Comparison of ENCODE assay signal across 21 cellular contexts in the genomic region with DNA sequence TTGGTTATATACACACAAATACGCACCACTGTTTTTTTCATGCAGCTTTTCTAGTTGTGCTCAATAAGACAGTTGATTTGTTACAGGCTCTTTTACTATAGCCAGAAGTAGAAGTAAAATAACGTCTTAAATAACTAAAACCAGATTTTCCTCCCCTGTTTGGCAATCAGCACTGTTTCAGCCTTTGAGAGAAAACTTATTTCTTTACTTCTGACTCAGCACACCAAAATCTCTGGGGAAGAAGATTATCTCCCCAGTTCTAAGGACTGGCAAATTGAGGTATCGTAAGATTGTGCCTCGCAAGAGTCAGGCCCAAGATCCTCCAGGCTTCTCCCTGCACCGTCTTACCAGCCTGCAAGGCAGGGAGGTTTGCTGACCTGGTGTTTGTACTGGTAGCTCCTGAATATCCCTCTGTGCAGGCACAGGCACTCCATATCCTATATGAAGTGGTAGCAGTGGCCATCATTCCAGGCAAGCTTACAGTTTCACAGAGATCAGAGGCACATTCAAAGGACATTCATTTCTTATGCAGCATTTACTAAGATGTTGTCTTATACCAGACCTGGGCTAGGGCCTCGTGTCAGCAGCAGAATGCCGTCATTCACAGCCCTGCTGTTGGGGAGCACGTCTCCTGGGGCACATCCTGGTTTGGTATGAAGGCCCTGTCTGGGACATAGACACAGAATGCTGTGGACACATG.
"Had no signal": no experiment of that assay in that cellular context is flagged by ENCODE, and none has a peak within 500 bp of the region (broad histone marks: within the 10 kb centered on the region; RNA-seq: fewer than 3 reads in every experiment).

No MANE protein-coding gene starts in this region.

- DNase-seq: cerebellar nuclear complex; cortex of kidney; hypothalamus; immature natural killer cell; islet precursor cell; kidney glomerular epithelial cell; left colon; left ventricle myocardium superior; lower lobe of right lung; natural killer cell; right lobe of liver; small intestine; stimulated activated CD4-positive, alpha-beta T cell treated with anti-CD3 and anti-CD28 coated beads, Interleukin-15, amount 100 ng/mL, for 24 hours; stimulated activated CD4-positive, alpha-beta T cell treated with anti-CD3 and anti-CD28 coated beads, Interleukin-2, amount 100 ng/mL, for 48 hours; stimulated activated naive B cell treated with anti-CD40 and anti-IgM and Interleukin-4, amounts not matched to agents 10 μg/mL and 1 μg/mL and 100 μg/mL, for 72 hours; thyroid gland; trophoblast cell had no signal

- H3K9ac ChIP-seq: parathyroid adenoma had no signal

- H3K9me3 ChIP-seq: lower lobe of right lung, neutrophil, right lobe of liver, thyroid gland had no signal

- H3K36me3 ChIP-seq: lower lobe of right lung, neutrophil, right lobe of liver, thyroid gland had no signal

- H3K27me3 ChIP-seq: neutrophil, right lobe of liver, thyroid gland had no signal

- H3K79me2 ChIP-seq: parathyroid adenoma had no signal

- H3K27ac ChIP-seq: epithelial cell of prostate, lower lobe of right lung, neutrophil, parathyroid adenoma, right lobe of liver, thyroid gland had no signal

- H2AFZ ChIP-seq: parathyroid adenoma had no signal

- H3K4me1 ChIP-seq: lower lobe of right lung, parathyroid adenoma, right lobe of liver had no signal

- ATAC-seq: esophagus mucosa; left colon; left ventricle myocardium superior; lower lobe of right lung; natural killer cell; right lobe of liver; stimulated activated naive B cell treated with anti-CD40 and anti-IgM and Interleukin-4, amounts not matched to agents 10 μg/mL and 1 μg/mL and 100 μg/mL, for 72 hours had no signal

- H3K4me3 ChIP-seq: lower lobe of right lung, right lobe of liver, thyroid gland had no signal
